35 cellular contexts compared by ENCODE assay signal in the genomic region with DNA sequence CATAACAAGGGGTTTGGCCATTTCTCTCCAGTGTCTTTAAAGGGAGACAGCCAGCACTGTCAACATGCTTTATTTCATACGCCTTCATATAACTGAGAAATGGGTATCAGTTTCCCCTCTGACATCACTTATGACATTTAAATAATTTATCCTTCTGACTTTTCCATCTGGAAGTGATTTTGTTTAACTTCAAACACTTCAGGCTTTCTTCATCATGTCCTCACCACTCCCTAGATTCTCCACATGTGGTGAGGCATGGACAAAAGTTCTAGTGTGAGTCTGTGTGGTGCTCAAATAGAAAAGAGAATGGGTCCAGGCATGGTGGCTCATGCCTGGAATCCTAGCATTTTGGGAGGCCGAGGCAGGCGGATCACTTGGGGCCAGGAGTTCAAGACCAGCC.
"Had no signal": no experiment of that assay in that cellular context is flagged by ENCODE, and none has a peak within 500 bp of the region (broad histone marks: within the 10 kb centered on the region; RNA-seq: fewer than 3 reads in every experiment).

No MANE protein-coding gene starts in this region.

- H3K27me3 Mint-ChIP-seq: activated B cell treated with CpG ODN at 0.5 μM for 24 hours; activated CD4-positive, alpha-beta memory T cell treated with anti-CD3 and anti-CD28 coated beads, Interleukin-2, amount 10 ng/mL, durations not matched to agents 7 days and 5 days; activated CD4-positive, alpha-beta T cell treated with anti-CD3 and anti-CD28 coated beads for 36 hours; activated T-cell treated with anti-CD3 and anti-CD28 coated beads, Interleukin-2, amount 50 U/mL, for 24 hours had no signal

- H3K4me1 Mint-ChIP-seq: activated B cell treated with CpG ODN at 0.5 μM for 24 hours; activated CD4-positive, alpha-beta memory T cell treated with anti-CD3 and anti-CD28 coated beads, Interleukin-2, amount 10 ng/mL, durations not matched to agents 7 days and 5 days; activated CD4-positive, alpha-beta T cell treated with anti-CD3 and anti-CD28 coated beads for 36 hours; activated CD4-positive, alpha-beta T cell treated with anti-CD3 and anti-CD28 coated beads, Interleukin-2, amount 10 ng/mL, durations not matched to agents 7 days and 5 days; activated CD8-positive, alpha-beta memory T cell treated with anti-CD3 and anti-CD28 coated beads, Interleukin-2, amount 10 ng/mL, durations not matched to agents 7 days and 5 days; activated naive CD8-positive, alpha-beta T cell treated with anti-CD3 and anti-CD28 coated beads for 36 hours; activated T-helper 17 cell treated with anti-CD3 and anti-CD28 coated beads, Interleukin-2, amount 50 U/mL, for 72 hours had no signal

- H3K4me1 ChIP-seq: body of pancreas, breast epithelium had no signal

- H3K4me3 ChIP-seq: body of pancreas, breast epithelium had no signal

- DNase-seq: activated B cell treated with CpG ODN at 0.5 μM for 24 hours; activated CD4-positive, alpha-beta memory T cell treated with anti-CD3 and anti-CD28 coated beads, Interleukin-2, amount 10 ng/mL, durations not matched to agents 7 days and 5 days; activated CD4-positive, alpha-beta T cell treated with anti-CD3 and anti-CD28 coated beads for 1 hour; activated CD4-positive, alpha-beta T cell treated with anti-CD3 and anti-CD28 coated beads for 36 hours; activated CD4-positive, alpha-beta T cell treated with anti-CD3 and anti-CD28 coated beads for 48 hours; activated CD4-positive, alpha-beta T cell treated with anti-CD3 and anti-CD28 coated beads, Interleukin-2, amount 10 ng/mL, durations not matched to agents 7 days and 5 days; activated CD4-positive, alpha-beta T cell treated with anti-CD3 and anti-CD28 coated beads, Interleukin-2, amount 50 U/mL, for 48 hours; activated CD8-positive, alpha-beta memory T cell treated with anti-CD3 and anti-CD28 coated beads for 24 hours; activated CD8-positive, alpha-beta memory T cell treated with anti-CD3 and anti-CD28 coated beads, Interleukin-2, amount 10 ng/mL, durations not matched to agents 7 days and 5 days; activated CD8-positive, alpha-beta memory T cell treated with anti-CD3 and anti-CD28 coated beads, Interleukin-2, amount 50 U/mL, for 48 hours; activated CD8-positive, alpha-beta T cell treated with anti-CD3 and anti-CD28 coated beads, Interleukin-2, amount 10 ng/mL, durations not matched to agents 7 days and 5 days; activated effector memory CD4-positive, alpha-beta T cell treated with anti-CD3 and anti-CD28 coated beads, Interleukin-2, amount 50 U/mL, for 16 hours; activated gamma-delta T cell treated with Interleukin-2 at 50 U/mL for 16 hours; activated naive CD4-positive, alpha-beta T cell; activated naive CD4-positive, alpha-beta T cell treated with anti-CD3 and anti-CD28 coated beads for 36 hours; activated naive CD4-positive, alpha-beta T cell treated with anti-CD3 and anti-CD28 coated beads, Interleukin-2, amount 50 U/mL, for 16 hours; activated naive CD8-positive, alpha-beta T cell treated with anti-CD3 and anti-CD28 coated beads for 36 hours; activated T-cell treated with anti-CD3 and anti-CD28 coated beads, Interleukin-2, amount 50 U/mL, for 24 hours; activated T-cell treated with anti-CD3 and anti-CD28 coated beads, Interleukin-2, amount 50 U/mL, for 72 hours; amygdala; aorta; body of pancreas; brain microvascular endothelial cell; central memory CD4-positive, alpha-beta T cell; SW 1271; T-helper 1 cell; T-helper 2 cell; T-helper 9 cell had no signal

- H3K9me3 Mint-ChIP-seq: activated B cell treated with CpG ODN at 0.5 μM for 24 hours; activated CD4-positive, alpha-beta memory T cell treated with anti-CD3 and anti-CD28 coated beads, Interleukin-2, amount 10 ng/mL, durations not matched to agents 7 days and 5 days; activated naive CD4-positive, alpha-beta T cell treated with anti-CD3 and anti-CD28 coated beads for 36 hours; activated naive CD8-positive, alpha-beta T cell treated with anti-CD3 and anti-CD28 coated beads for 36 hours; activated T-cell treated with anti-CD3 and anti-CD28 coated beads, Interleukin-2, amount 50 U/mL, for 24 hours; activated T-cell treated with anti-CD3 and anti-CD28 coated beads, Interleukin-2, amount 50 U/mL, for 72 hours; activated T-helper 1 cell treated with anti-CD3 and anti-CD28 coated beads, Interleukin-12 subunit alpha, Interleukin-12 subunit beta, Interleukin-2, Interleukin-4 antibody, amounts not matched to agents 30 ng/mL and 10 ng/mL and 1 ng/mL, durations not matched to agents 14 hours and 24 hours and 36 hours; activated T-helper 17 cell treated with anti-CD3 and anti-CD28 coated beads, Interleukin-2, amount 50 U/mL, for 72 hours; T-helper 1 cell treated with Interleukin-12 subunit alpha and Interleukin-12 subunit beta and Interleukin-4 antibody, amounts not matched to agents 30 μg/mL and 1 μg/mL, for 36 hours; T-helper 2 cell treated with Interferon-gamma antibody and Interleukin-4, amounts not matched to agents 5 μg/mL and 100 μg/mL, for 36 hours had no signal

- ATAC-seq: activated CD4-positive, alpha-beta T cell treated with anti-CD3 and anti-CD28 coated beads for 36 hours; activated CD4-positive, CD25-positive, alpha-beta regulatory T cell treated with anti-CD3 and anti-CD28 coated beads, Interleukin-2, amount 50 U/mL, for 24 hours; activated CD8-positive, alpha-beta memory T cell treated with anti-CD3 and anti-CD28 coated beads, Interleukin-2, amount 10 ng/mL, durations not matched to agents 7 days and 5 days; activated CD8-positive, alpha-beta T cell treated with anti-CD3 and anti-CD28 coated beads, Interleukin-2, amount 10 ng/mL, durations not matched to agents 7 days and 5 days; activated naive CD4-positive, alpha-beta T cell treated with anti-CD3 and anti-CD28 coated beads, Interleukin-2, amount 50 U/mL, for 72 hours; activated T-cell treated with anti-CD3 and anti-CD28 coated beads, Interleukin-2, amount 50 U/mL, for 72 hours; activated T-helper 17 cell treated with anti-CD3 and anti-CD28 coated beads, Interleukin-2, amount 50 U/mL, for 72 hours; body of pancreas had no signal

- H3K4me3 Mint-ChIP-seq: activated B cell treated with CpG ODN at 0.5 μM for 24 hours; activated CD4-positive, alpha-beta memory T cell treated with anti-CD3 and anti-CD28 coated beads, Interleukin-2, amount 10 ng/mL, durations not matched to agents 7 days and 5 days; activated CD4-positive, alpha-beta T cell treated with anti-CD3 and anti-CD28 coated beads for 36 hours; activated CD4-positive, alpha-beta T cell treated with anti-CD3 and anti-CD28 coated beads, Interleukin-2, amount 10 ng/mL, durations not matched to agents 7 days and 5 days; activated CD8-positive, alpha-beta memory T cell treated with anti-CD3 and anti-CD28 coated beads, Interleukin-2, amount 10 ng/mL, durations not matched to agents 7 days and 5 days; activated CD8-positive, alpha-beta T cell treated with anti-CD3 and anti-CD28 coated beads, Interleukin-2, amount 10 ng/mL, durations not matched to agents 7 days and 5 days; activated naive CD4-positive, alpha-beta T cell treated with anti-CD3 and anti-CD28 coated beads for 36 hours; activated naive CD8-positive, alpha-beta T cell treated with anti-CD3 and anti-CD28 coated beads for 36 hours; activated T-cell treated with anti-CD3 and anti-CD28 coated beads, Interleukin-2, amount 50 U/mL, for 24 hours; activated T-cell treated with anti-CD3 and anti-CD28 coated beads, Interleukin-2, amount 50 U/mL, for 72 hours; activated T-helper 1 cell treated with anti-CD3 and anti-CD28 coated beads, Interleukin-12 subunit alpha, Interleukin-12 subunit beta, Interleukin-2, Interleukin-4 antibody, amounts not matched to agents 30 ng/mL and 10 ng/mL and 1 ng/mL, durations not matched to agents 14 hours and 24 hours and 36 hours; activated T-helper 17 cell treated with anti-CD3 and anti-CD28 coated beads, Interleukin-2, amount 50 U/mL, for 72 hours; T-helper 1 cell treated with Interleukin-12 subunit alpha and Interleukin-12 subunit beta and Interleukin-4 antibody, amounts not matched to agents 30 μg/mL and 1 μg/mL, for 36 hours; T-helper 2 cell treated with Interferon-gamma antibody and Interleukin-4, amounts not matched to agents 5 μg/mL and 100 μg/mL, for 36 hours had no signal

- H3K27ac Mint-ChIP-seq: activated B cell treated with CpG ODN at 0.5 μM for 24 hours; activated CD4-positive, alpha-beta memory T cell treated with anti-CD3 and anti-CD28 coated beads, Interleukin-2, amount 10 ng/mL, durations not matched to agents 7 days and 5 days; activated CD4-positive, alpha-beta T cell treated with anti-CD3 and anti-CD28 coated beads for 36 hours; activated CD4-positive, alpha-beta T cell treated with anti-CD3 and anti-CD28 coated beads, Interleukin-2, amount 10 ng/mL, durations not matched to agents 7 days and 5 days; activated CD8-positive, alpha-beta memory T cell treated with anti-CD3 and anti-CD28 coated beads, Interleukin-2, amount 10 ng/mL, durations not matched to agents 7 days and 5 days; activated CD8-positive, alpha-beta T cell treated with anti-CD3 and anti-CD28 coated beads, Interleukin-2, amount 10 ng/mL, durations not matched to agents 7 days and 5 days; activated naive CD4-positive, alpha-beta T cell treated with anti-CD3 and anti-CD28 coated beads for 36 hours; activated naive CD4-positive, alpha-beta T cell treated with anti-CD3 and anti-CD28 coated beads, Interleukin-2, amount 50 U/mL, for 72 hours; activated naive CD8-positive, alpha-beta T cell treated with anti-CD3 and anti-CD28 coated beads for 36 hours; activated T-cell treated with anti-CD3 and anti-CD28 coated beads, Interleukin-2, amount 50 U/mL, for 24 hours; activated T-cell treated with anti-CD3 and anti-CD28 coated beads, Interleukin-2, amount 50 U/mL, for 72 hours; activated T-helper 1 cell treated with anti-CD3 and anti-CD28 coated beads, Interleukin-12 subunit alpha, Interleukin-12 subunit beta, Interleukin-2, Interleukin-4 antibody, amounts not matched to agents 30 ng/mL and 10 ng/mL and 1 ng/mL, durations not matched to agents 14 hours and 24 hours and 36 hours; activated T-helper 17 cell treated with anti-CD3 and anti-CD28 coated beads, Interleukin-2, amount 50 U/mL, for 72 hours; T-helper 1 cell treated with Interleukin-12 subunit alpha and Interleukin-12 subunit beta and Interleukin-4 antibody, amounts not matched to agents 30 μg/mL and 1 μg/mL, for 36 hours; T-helper 2 cell treated with Interferon-gamma antibody and Interleukin-4, amounts not matched to agents 5 μg/mL and 100 μg/mL, for 36 hours had no signal

- H3K27me3 ChIP-seq: body of pancreas, brain microvascular endothelial cell, breast epithelium had no signal

- H3K9me3 ChIP-seq: body of pancreas, breast epithelium had no signal

- H3K36me3 Mint-ChIP-seq: activated CD8-positive, alpha-beta memory T cell treated with anti-CD3 and anti-CD28 coated beads, Interleukin-2, amount 10 ng/mL, durations not matched to agents 7 days and 5 days; activated naive CD4-positive, alpha-beta T cell treated with anti-CD3 and anti-CD28 coated beads, Interleukin-2, amount 50 U/mL, for 72 hours; activated naive CD8-positive, alpha-beta T cell treated with anti-CD3 and anti-CD28 coated beads for 36 hours had no signal

- H3K36me3 ChIP-seq: brain microvascular endothelial cell, breast epithelium had no signal
